9 cellular contexts compared by ENCODE assay signal in genomic region chr4:173500841-173501591, GRCh38. TPM values are rescaled to one million over a fixed set of nuclear protein-coding genes. Genes with fewer than 3 reads are reported as not detected.
DNase-seq lines count a peak whose midpoint lies in the region; ATAC-seq and TF ChIP-seq lines count a peak whose summit lies in the region.
"Had no signal": no experiment of that assay in that cellular context is flagged by ENCODE, and none has a peak within 500 bp of the region (broad histone marks: within the 10 kb centered on the region; RNA-seq: fewer than 3 reads in every experiment).

No MANE protein-coding gene starts in this region.

- ATAC-seq in right lobe of liver (peak in 2 of 4 donors; percentile 42 to 53), GM21423 (IDR thresholded peaks at IDR 0.05; ENCODE audit: unreplicated experiment) (no peak), GM18907 (IDR thresholded peaks at IDR 0.05; ENCODE audit: unreplicated experiment) (no peak)
- ATAC-seq: gastroesophageal sphincter had no signal

- no peaks in the 10 kb centered on the region for H3K27me3 ChIP-seq in ascending aorta
- H3K27me3 ChIP-seq in right lobe of liver = peaks cover 0 to 33% of the 10 kb centered on the region in 2 donors
- H3K27me3 ChIP-seq in suprapubic skin = peaks cover 72% of the 10 kb centered on the region

- peak overlapping the region; percentile 35 for H3K4me3 Mint-ChIP-seq in activated naive CD4-positive, alpha-beta T cell treated with anti-CD3 and anti-CD28 coated beads for 36 hours

- TF ChIP-seq CTCF in ascending aorta (IDR thresholded peaks at IDR 0.05) (no peak), right lobe of liver (IDR thresholded peaks at IDR 0.05) (no peak), suprapubic skin (IDR thresholded peaks at IDR 0.05) (no peak)

- intact Hi-C loops in activated naive CD4-positive, alpha-beta T cell treated with anti-CD3 and anti-CD28 coated beads for 36 hours (cut with micrococcal nuclease) = loop anchor here (10.0 kb wide), 1 partner anchor 784 kb away; the partner anchor contains the start of genes CEP44 and FBXO8
- intact Hi-C loops in ascending aorta (cut with DNase I) (loop anchor here (10.0 kb wide), 1 partner anchor 784 kb away; the partner anchor contains the start of genes CEP44 and FBXO8), right lobe of liver (cut with DNase I) (loop anchor here in 1 of 2 donors (10.0 kb wide), 1 partner anchor 624 kb away; no protein-coding TSS in a partner anchor)

- no peak for TF ChIP-seq EP300 in suprapubic skin (IDR thresholded peaks at IDR 0.05)

- no peak for TF ChIP-seq POLR2A in right lobe of liver (IDR thresholded peaks at IDR 0.05)
- TF ChIP-seq POLR2A in suprapubic skin (IDR thresholded peaks at IDR 0.05) = no peak

- H3K27ac ChIP-seq in ascending aorta (no peak overlapping the region), right lobe of liver (no peak overlapping the region), suprapubic skin (no peak overlapping the region), caudate nucleus (ENCODE audit: low read depth, low read length) (no peak overlapping the region)
- H3K27ac ChIP-seq: gastroesophageal sphincter had no signal

- peaks cover 13% of the 10 kb centered on the region for H3K4me1 Mint-ChIP-seq in activated naive CD4-positive, alpha-beta T cell treated with anti-CD3 and anti-CD28 coated beads for 36 hours (ENCODE audit: low read depth)

- H3K9me3 Mint-ChIP-seq in activated naive CD4-positive, alpha-beta T cell treated with anti-CD3 and anti-CD28 coated beads for 36 hours = no peaks in the 10 kb centered on the region

- CTCF ChIA-PET in activated naive CD4-positive, alpha-beta T cell treated with anti-CD3 and anti-CD28 coated beads for 36 hours (lab: Charles Lee) = no interaction called here

- no peak for DNase-seq in activated naive CD4-positive, alpha-beta T cell treated with anti-CD3 and anti-CD28 coated beads for 36 hours
- no peak for DNase-seq in activated naive CD4-positive, alpha-beta T cell (lab: John Stamatoyannopoulos, UW)
- DNase-seq in ascending aorta (ENCODE audit: low spot score in 2 of 2) = no peak
- no peak for DNase-seq in right lobe of liver
- no peak for DNase-seq in suprapubic skin (ENCODE audit: low spot score in 2 of 2)
- no peak for DNase-seq in caudate nucleus (lab: John Stamatoyannopoulos, UW)

- WGBS in right lobe of liver (ENCODE audit: insufficient coverage, low coverage, low lambda C conversion rate, missing lambda C conversion rate) = 15% methylated on average over 16 of the region's 48 CpGs
- 54% methylated on average over 29 of the region's 48 CpGs for WGBS in suprapubic skin

- H3K9me3 ChIP-seq in ascending aorta (no peaks in the 10 kb centered on the region), right lobe of liver (no peaks in the 10 kb centered on the region), suprapubic skin (no peaks in the 10 kb centered on the region)
- H3K9me3 ChIP-seq: gastroesophageal sphincter had no signal

- H3K27me3 Mint-ChIP-seq in activated naive CD4-positive, alpha-beta T cell treated with anti-CD3 and anti-CD28 coated beads for 36 hours (ENCODE audit: low read depth) = peaks cover 69% of the 10 kb centered on the region

- H3K27ac Mint-ChIP-seq in activated naive CD4-positive, alpha-beta T cell treated with anti-CD3 and anti-CD28 coated beads for 36 hours = no peak overlapping the region

- H3K36me3 ChIP-seq in ascending aorta (no peaks in the 10 kb centered on the region), right lobe of liver (no peaks in the 10 kb centered on the region), suprapubic skin (no peaks in the 10 kb centered on the region)
- H3K36me3 ChIP-seq: gastroesophageal sphincter had no signal

- H3K4me3 ChIP-seq in ascending aorta (peak overlapping the region; percentile 39 to 46), right lobe of liver (peak overlapping the region in 2 of 3 donors; percentile 21 to 42), suprapubic skin (peak overlapping the region; percentile 33)

- peaks cover 0 to 3% of the 10 kb centered on the region in 2 donors for H3K4me1 ChIP-seq in ascending aorta
- H3K4me1 ChIP-seq in right lobe of liver = peaks cover 0 to under 1% (median 0%) of the 10 kb centered on the region in 4 donors
- peaks cover 5% of the 10 kb centered on the region for H3K4me1 ChIP-seq in suprapubic skin

- peaks cover 11% of the 10 kb centered on the region for H3K36me3 Mint-ChIP-seq in activated naive CD4-positive, alpha-beta T cell treated with anti-CD3 and anti-CD28 coated beads for 36 hours (ENCODE audit: low read depth)

RNA-seq across cellular contexts. Expression of gene HAND2, which starts 29.0 kb away (rescaled TPM):
- total RNA-seq in activated naive CD4-positive, alpha-beta T cell treated with anti-CD3 and anti-CD28 coated beads for 36 hours = not detected
- total RNA-seq in ascending aorta (6.0 TPM), right lobe of liver (10 to 100 TPM in 1 of 6 experiments, 1 to 10 TPM in 5; 2.1 to 11.2 (median 6.2) TPM), suprapubic skin (1 to 10 TPM in 3 of 4 donors, under 1 TPM in 1; 0.96 to 5.0 (median 3.3) TPM)
